In the genomic region with DNA sequence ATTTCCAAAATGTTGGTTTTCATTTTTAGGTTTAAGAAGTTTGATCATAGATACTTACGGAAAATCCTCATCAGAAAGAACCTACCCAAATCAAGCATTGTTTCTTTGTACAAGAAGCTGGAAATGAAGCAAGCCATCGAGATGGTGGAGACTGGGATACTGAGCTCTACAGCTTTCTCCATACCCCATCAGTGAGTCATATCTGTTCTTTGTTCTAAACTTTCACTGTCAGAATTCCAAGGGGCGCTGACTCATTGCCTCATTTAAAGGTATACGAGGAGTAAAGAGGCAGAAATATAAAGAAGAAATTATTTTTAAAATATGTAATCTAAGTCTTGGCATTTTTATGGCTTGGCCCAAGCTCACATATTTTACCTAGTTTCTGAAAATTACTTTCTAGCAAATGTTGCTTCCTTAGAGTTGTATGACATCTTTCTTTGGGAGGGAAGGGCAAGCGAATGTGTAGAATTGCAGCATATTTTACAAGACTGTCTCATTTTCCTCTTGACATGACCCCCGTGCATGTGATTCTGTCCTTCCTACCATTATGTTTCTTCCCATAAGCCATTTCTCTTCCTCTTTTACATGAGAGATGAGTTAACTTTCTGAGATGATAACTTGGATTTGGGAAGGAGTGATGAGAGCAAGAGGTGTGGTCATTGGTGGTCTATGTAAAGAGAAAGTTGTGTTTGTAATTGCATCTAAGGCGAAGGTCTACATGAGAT, we compare ENCODE assay signal across 13 cellular contexts. TPM values are rescaled to one million over a fixed set of nuclear protein-coding genes. Genes with fewer than 3 reads are reported as not detected.
DNase-seq lines count a peak whose midpoint lies in the region; ATAC-seq, FAIRE-seq and TF ChIP-seq lines count a peak whose summit lies in the region.
"Had no signal": no experiment of that assay in that cellular context is flagged by ENCODE, and none has a peak within 500 bp of the region (broad histone marks: within the 10 kb centered on the region; RNA-seq: fewer than 3 reads in every experiment).

No MANE protein-coding gene starts in this region.

- H3K4me3 Mint-ChIP-seq in stimulated activated naive CD8-positive, alpha-beta T cell treated with anti-CD3 and anti-CD28 coated beads, Interleukin-15, amount 100 ng/mL, for 72 hours: no peak overlapping the region

- H3K4me1 Mint-ChIP-seq in stimulated activated naive CD8-positive, alpha-beta T cell treated with anti-CD3 and anti-CD28 coated beads, Interleukin-15, amount 100 ng/mL, for 72 hours: peaks cover 10% of the 10 kb centered on the region

- POLR2A ChIA-PET in GM10248 (lab: Yijun Ruan, JAX): no interaction called here

- H3K27ac ChIP-seq in hepatocyte: peak overlapping the region; percentile 12
- H3K27ac ChIP-seq: dorsolateral prefrontal cortex had no signal

- WGBS in hepatocyte (ENCODE audit: low lambda C conversion rate, missing lambda C conversion rate): 62% methylated on average over 7 of the region's 7 CpGs

- H2AFZ ChIP-seq in hepatocyte: no peak overlapping the region

- no peak for ATAC-seq in stimulated activated naive CD8-positive, alpha-beta T cell treated with anti-CD3 and anti-CD28 coated beads, Interleukin-15, amount 100 ng/mL, for 72 hours
- ATAC-seq in HG03095 (IDR thresholded peaks at IDR 0.05; ENCODE audit: unreplicated experiment): no peak

- H3K9me3 Mint-ChIP-seq in stimulated activated naive CD8-positive, alpha-beta T cell treated with anti-CD3 and anti-CD28 coated beads, Interleukin-15, amount 100 ng/mL, for 72 hours: peaks cover 4 to 6% of the 10 kb centered on the region in 2 donors

- H3K9me3 ChIP-seq in adipocyte (ENCODE audit: control insufficient read depth, low read length): no peaks in the 10 kb centered on the region
- H3K9me3 ChIP-seq in hepatocyte (ENCODE audit: low read depth): no peaks in the 10 kb centered on the region

- H3K9ac ChIP-seq in adipocyte (ENCODE audit: low read length): no peak overlapping the region

- FAIRE-seq in urothelium cell line (lab: Jason Lieb, UNC): no peak
- FAIRE-seq: A204.1, GM18507 had no signal

- peaks cover 24% of the 10 kb centered on the region for H3K27me3 Mint-ChIP-seq in stimulated activated naive CD8-positive, alpha-beta T cell treated with anti-CD3 and anti-CD28 coated beads, Interleukin-15, amount 100 ng/mL, for 72 hours

- H3K4me3 ChIP-seq in adipocyte (ENCODE audit: low read length) (peak overlapping the region; percentile 1), hepatocyte (no peak overlapping the region)
- H3K4me3 ChIP-seq: dorsolateral prefrontal cortex had no signal

- H3K4me1 ChIP-seq in adipocyte (ENCODE audit: control insufficient read depth, insufficient read depth, low read length): peaks cover 17% of the 10 kb centered on the region
- H3K4me1 ChIP-seq in hepatocyte (ENCODE audit: insufficient read depth): no peaks in the 10 kb centered on the region

- no peaks in the 10 kb centered on the region for H3K27me3 ChIP-seq in adipocyte (replicated peaks; ENCODE audit: control insufficient read depth, insufficient read depth, low read length)
- H3K27me3 ChIP-seq in hepatocyte: no peaks in the 10 kb centered on the region

- CTCF ChIA-PET in GM10248 (lab: Yijun Ruan, JAX): interaction anchor here (1.3 to 2.1 kb wide), 4 partner anchors 9 to 190 kb away, joined by 3 to 6 read pairs (median 4); no protein-coding TSS in a partner anchor

- no peak overlapping the region for H3K4me2 ChIP-seq in hepatocyte

- H3K27ac Mint-ChIP-seq in stimulated activated naive CD8-positive, alpha-beta T cell treated with anti-CD3 and anti-CD28 coated beads, Interleukin-15, amount 100 ng/mL, for 72 hours: no peak overlapping the region

- H3K79me2 ChIP-seq in hepatocyte: no peaks in the 10 kb centered on the region

- H3K36me3 ChIP-seq in adipocyte (ENCODE audit: control insufficient read depth, insufficient read depth, low read length, severe bottlenecking): no peaks in the 10 kb centered on the region
- no peaks in the 10 kb centered on the region for H3K36me3 ChIP-seq in hepatocyte (replicated peaks; ENCODE audit: insufficient read depth, low read depth)

- TF ChIP-seq CTCF in hepatocyte (IDR thresholded peaks at IDR 0.05; ENCODE audit: poor library complexity) (no peak), GM10248 (IDR thresholded peaks at IDR 0.05; ENCODE audit: control extremely low read depth, extremely low read depth, low read depth, missing control alignments) (no peak)

- DNase-seq in SIG-M5 treated with dmso at 0.1 percent for 504 hours (lab: John Stamatoyannopoulos, UW; ENCODE audit: unreplicated experiment): peak; percentile 24
- no peak for DNase-seq in SIG-M5 (lab: John Stamatoyannopoulos, UW)
- peak; percentile 92 for DNase-seq in adipocyte (ENCODE audit: low read depth)
- peak; percentile 80 for DNase-seq in hepatocyte (ENCODE audit: low spot score)
- DNase-seq in urothelium cell line (ENCODE audit: low spot score): peak; percentile 87
- DNase-seq in stimulated activated naive CD8-positive, alpha-beta T cell treated with anti-CD3 and anti-CD28 coated beads, Interleukin-15, amount 100 ng/mL, for 72 hours: no peak
- DNase-seq in GM10248 (ENCODE audit: extremely low spot score): no peak
- DNase-seq: activated CD8-positive, alpha-beta memory T cell treated with anti-CD3 and anti-CD28 coated beads, Interleukin-2, amount 50 U/mL, for 48 hours; dorsolateral prefrontal cortex; SHP77 had no signal

- H3K9me2 ChIP-seq in hepatocyte (replicated peaks; ENCODE audit: insufficient read depth): no peaks in the 10 kb centered on the region

- no peaks in the 10 kb centered on the region for H4K20me1 ChIP-seq in hepatocyte (ENCODE audit: insufficient read depth, poor library complexity, severe bottlenecking)

RNA-seq across cellular contexts. Expression of gene SLC9A4, which starts 41.2 kb away (rescaled TPM):
- 0.80 and 1.8 TPM in 2 replicates for total RNA-seq in hepatocyte
- polyA plus RNA-seq in hepatocyte: 1.0 and 1.6 TPM in 2 replicates

Comparison
In these comparisons a context has a peak if more than half of its experiments do, and no peak if none do; other contexts are left out.
1. DNase-seq: peak in SIG-M5 treated with dmso at 0.1 percent for 504 hours (single experiment), adipocyte (single experiment), hepatocyte (single experiment) and urothelium cell line (single experiment); none in SIG-M5 (single experiment), stimulated activated naive CD8-positive, alpha-beta T cell treated with anti-CD3 and anti-CD28 coated beads, Interleukin-15, amount 100 ng/mL, for 72 hours (0 of 2) and GM10248 (single experiment).